28 cellular contexts compared by ENCODE assay signal in genomic region chr9:33110686-33111085, GRCh38. TPM values are rescaled to one million over a fixed set of nuclear protein-coding genes. Genes with fewer than 3 reads are reported as not detected.
A peak's percentile ranks its signal among the peaks of the same experiment; 100 is the strongest.
DNase-seq lines count a peak whose midpoint lies in the region; ATAC-seq lines count a peak whose summit lies in the region.
"Had no signal": no experiment of that assay in that cellular context is flagged by ENCODE, and none has a peak within 500 bp of the region (broad histone marks: within the 10 kb centered on the region; RNA-seq: fewer than 3 reads in every experiment).

No MANE protein-coding gene starts in this region.

- H3K27me3 Mint-ChIP-seq in activated CD8-positive, alpha-beta memory T cell treated with anti-CD3 and anti-CD28 coated beads, Interleukin-2, amount 10 ng/mL, durations not matched to agents 7 days and 5 days, result no peaks in the 10 kb centered on the region
- H3K27me3 Mint-ChIP-seq in CD4-positive, alpha-beta memory T cell, result no peaks in the 10 kb centered on the region
- no peaks in the 10 kb centered on the region for H3K27me3 Mint-ChIP-seq in activated T-helper 17 cell treated with anti-CD3 and anti-CD28 coated beads, Interleukin-2, amount 50 U/mL, for 72 hours
- no peaks in the 10 kb centered on the region for H3K27me3 Mint-ChIP-seq in naive B cell
- H3K27me3 Mint-ChIP-seq: activated CD4-positive, alpha-beta T cell treated with anti-CD3 and anti-CD28 coated beads, Interleukin-2, amount 10 ng/mL, durations not matched to agents 7 days and 5 days; activated naive CD8-positive, alpha-beta T cell treated with anti-CD3 and anti-CD28 coated beads, Interleukin-2, amount 10 ng/mL, durations not matched to agents 7 days and 5 days had no signal

- H3K9me3 Mint-ChIP-seq in activated CD8-positive, alpha-beta memory T cell treated with anti-CD3 and anti-CD28 coated beads, Interleukin-2, amount 10 ng/mL, durations not matched to agents 7 days and 5 days (ENCODE audit: low read depth), result no peaks in the 10 kb centered on the region
- no peaks in the 10 kb centered on the region for H3K9me3 Mint-ChIP-seq in CD4-positive, alpha-beta memory T cell
- no peaks in the 10 kb centered on the region for H3K9me3 Mint-ChIP-seq in activated T-helper 17 cell treated with anti-CD3 and anti-CD28 coated beads, Interleukin-2, amount 50 U/mL, for 72 hours
- H3K9me3 Mint-ChIP-seq in naive B cell, result no peaks in the 10 kb centered on the region
- H3K9me3 Mint-ChIP-seq: activated CD4-positive, alpha-beta T cell treated with anti-CD3 and anti-CD28 coated beads, Interleukin-2, amount 10 ng/mL, durations not matched to agents 7 days and 5 days; activated naive CD8-positive, alpha-beta T cell treated with anti-CD3 and anti-CD28 coated beads, Interleukin-2, amount 10 ng/mL, durations not matched to agents 7 days and 5 days; CD14-positive monocyte had no signal

- no peak overlapping the region for H3K4me3 Mint-ChIP-seq in activated CD8-positive, alpha-beta memory T cell treated with anti-CD3 and anti-CD28 coated beads, Interleukin-2, amount 10 ng/mL, durations not matched to agents 7 days and 5 days
- H3K4me3 Mint-ChIP-seq in CD4-positive, alpha-beta memory T cell, result no peak overlapping the region
- no peak overlapping the region for H3K4me3 Mint-ChIP-seq in activated T-helper 17 cell treated with anti-CD3 and anti-CD28 coated beads, Interleukin-2, amount 50 U/mL, for 72 hours
- no peak overlapping the region for H3K4me3 Mint-ChIP-seq in naive B cell
- H3K4me3 Mint-ChIP-seq: activated CD4-positive, alpha-beta T cell treated with anti-CD3 and anti-CD28 coated beads, Interleukin-2, amount 10 ng/mL, durations not matched to agents 7 days and 5 days; activated naive CD8-positive, alpha-beta T cell treated with anti-CD3 and anti-CD28 coated beads, Interleukin-2, amount 10 ng/mL, durations not matched to agents 7 days and 5 days; CD14-positive monocyte had no signal

- peaks cover 3% of the 10 kb centered on the region for H3K4me1 Mint-ChIP-seq in activated CD8-positive, alpha-beta memory T cell treated with anti-CD3 and anti-CD28 coated beads, Interleukin-2, amount 10 ng/mL, durations not matched to agents 7 days and 5 days
- peaks cover 0 to 8% (median 4%) of the 10 kb centered on the region in 4 donors for H3K4me1 Mint-ChIP-seq in CD4-positive, alpha-beta memory T cell
- peaks cover 8% of the 10 kb centered on the region for H3K4me1 Mint-ChIP-seq in activated T-helper 17 cell treated with anti-CD3 and anti-CD28 coated beads, Interleukin-2, amount 50 U/mL, for 72 hours
- peaks cover 23 to 56% (median 41%) of the 10 kb centered on the region in 3 donors for H3K4me1 Mint-ChIP-seq in naive B cell

- no peak overlapping the region for H3K27ac ChIP-seq in CD4-positive, alpha-beta memory T cell (ENCODE audit: low read depth, low read length)
- H3K27ac ChIP-seq: upper lobe of right lung had no signal

- no peak for ATAC-seq in activated CD8-positive, alpha-beta memory T cell treated with anti-CD3 and anti-CD28 coated beads, Interleukin-2, amount 10 ng/mL, durations not matched to agents 7 days and 5 days
- ATAC-seq in activated T-helper 17 cell treated with anti-CD3 and anti-CD28 coated beads, Interleukin-2, amount 50 U/mL, for 72 hours (replicated peaks), result no peak
- no peak for ATAC-seq in naive B cell (ENCODE audit: low read depth in 2 of 2)
- ATAC-seq: HCT116, left lobe of liver, upper lobe of right lung had no signal

- no peaks in the 10 kb centered on the region for H3K4me1 ChIP-seq in CD4-positive, alpha-beta memory T cell (ENCODE audit: insufficient read depth, low read length)

- peak; percentile 38 for DNase-seq in activated CD8-positive, alpha-beta memory T cell treated with anti-CD3 and anti-CD28 coated beads, Interleukin-2, amount 10 ng/mL, durations not matched to agents 7 days and 5 days
- no peak for DNase-seq in activated CD8-positive, alpha-beta memory T cell treated with anti-CD3 and anti-CD28 coated beads, Interleukin-2, amount 50 U/mL, for 48 hours
- DNase-seq in CD4-positive, alpha-beta memory T cell, result no peak
- DNase-seq in naive B cell (no peak), SIG-M5 treated with dmso at 0.1 percent for 504 hours (lab: John Stamatoyannopoulos, UW; ENCODE audit: unreplicated experiment) (no peak), NAMALWA (ENCODE audit: low spot score) (no peak)
- DNase-seq in activated CD4-positive, alpha-beta T cell treated with anti-CD3 and anti-CD28 coated beads, Interleukin-2, amount 50 U/mL, for 48 hours, result no peak
- DNase-seq: 8988T; activated CD4-positive, alpha-beta T cell treated with anti-CD3 and anti-CD28 coated beads, Interleukin-2, amount 10 ng/mL, durations not matched to agents 7 days and 5 days; activated naive CD8-positive, alpha-beta T cell treated with anti-CD3 and anti-CD28 coated beads, Interleukin-2, amount 10 ng/mL, durations not matched to agents 7 days and 5 days; effector memory CD4-positive, alpha-beta T cell; erythroblast; NCI-H1417; NCI-H2081; NCI-H226; NCI-H526 treated with DMSO at 0.1 percent for 48 hours; NK-92 treated with Interleukin-12 subunit alpha and Interleukin-12 subunit beta, amount 100 ng/mL, for 24 hours; occipital lobe; SIG-M5; stimulated activated CD4-positive, alpha-beta T cell treated with anti-CD3 and anti-CD28 coated beads, Interleukin-4, amount 100 ng/mL, for 4 hours; SW 1271; T1000; upper lobe of right lung had no signal

- no peaks in the 10 kb centered on the region for H3K27me3 ChIP-seq in CD4-positive, alpha-beta memory T cell (ENCODE audit: insufficient read depth, low read length)
- H3K27me3 ChIP-seq: ascending aorta, upper lobe of right lung had no signal

- no peak overlapping the region for H3K4me3 ChIP-seq in CD4-positive, alpha-beta memory T cell (ENCODE audit: low read length in 2 of 2)
- H3K4me3 ChIP-seq: ascending aorta, upper lobe of right lung had no signal

- H3K36me3 ChIP-seq in CD4-positive, alpha-beta memory T cell (ENCODE audit: insufficient read depth, low read length), result peaks cover 42% of the 10 kb centered on the region

- no peak overlapping the region for H3K27ac Mint-ChIP-seq in activated CD8-positive, alpha-beta memory T cell treated with anti-CD3 and anti-CD28 coated beads, Interleukin-2, amount 10 ng/mL, durations not matched to agents 7 days and 5 days
- peak overlapping the region in 6 of 7 donors; percentile 29 to 75 (median 62) for H3K27ac Mint-ChIP-seq in CD4-positive, alpha-beta memory T cell
- H3K27ac Mint-ChIP-seq in activated T-helper 17 cell treated with anti-CD3 and anti-CD28 coated beads, Interleukin-2, amount 50 U/mL, for 72 hours, result peak overlapping the region; percentile 62
- H3K27ac Mint-ChIP-seq in naive B cell, result peak overlapping the region in 4 of 6 donors; percentile 42 to 65 (median 59)
- H3K27ac Mint-ChIP-seq: activated CD4-positive, alpha-beta T cell treated with anti-CD3 and anti-CD28 coated beads, Interleukin-2, amount 10 ng/mL, durations not matched to agents 7 days and 5 days; activated naive CD8-positive, alpha-beta T cell treated with anti-CD3 and anti-CD28 coated beads, Interleukin-2, amount 10 ng/mL, durations not matched to agents 7 days and 5 days had no signal

- CTCF ChIA-PET in activated CD8-positive, alpha-beta memory T cell treated with anti-CD3 and anti-CD28 coated beads, Interleukin-2, amount 10 ng/mL, durations not matched to agents 7 days and 5 days (lab: Charles Lee), result no interaction called here
- CTCF ChIA-PET in CD4-positive, alpha-beta memory T cell (lab: Charles Lee; ENCODE audit: partially characterized antibody), result no interaction called here

- POLR2A ChIA-PET in CD4-positive, alpha-beta memory T cell (lab: Charles Lee; ENCODE audit: partially characterized antibody), result no interaction called here

- H3K9me3 ChIP-seq in CD4-positive, alpha-beta memory T cell (ENCODE audit: control insufficient read depth in 1 of 2, low read length in 2 of 2), result no peaks in the 10 kb centered on the region
- H3K9me3 ChIP-seq: ascending aorta, upper lobe of right lung had no signal

- intact Hi-C loops in CD4-positive, alpha-beta memory T cell (cut with micrococcal nuclease), result no loop called here

- peaks cover 19% of the 10 kb centered on the region for H3K36me3 Mint-ChIP-seq in activated CD8-positive, alpha-beta memory T cell treated with anti-CD3 and anti-CD28 coated beads, Interleukin-2, amount 10 ng/mL, durations not matched to agents 7 days and 5 days
- peaks cover 32 to 53% of the 10 kb centered on the region in 2 donors for H3K36me3 Mint-ChIP-seq in CD4-positive, alpha-beta memory T cell
- peaks cover 67% of the 10 kb centered on the region for H3K36me3 Mint-ChIP-seq in activated T-helper 17 cell treated with anti-CD3 and anti-CD28 coated beads, Interleukin-2, amount 50 U/mL, for 72 hours (ENCODE audit: low read depth)
- peaks cover 17 to 19% of the 10 kb centered on the region in 2 donors for H3K36me3 Mint-ChIP-seq in naive B cell

RNA-seq across cellular contexts. Expression of gene SMU1, which starts 34.2 kb away (rescaled TPM):
- 10 to 100 TPM; 20.0 to 23.0 TPM for total RNA-seq in activated CD8-positive, alpha-beta memory T cell treated with anti-CD3 and anti-CD28 coated beads, Interleukin-2, amount 10 ng/mL, durations not matched to agents 7 days and 5 days
- 10 to 100 TPM; 30.9 to 31.6 TPM for total RNA-seq in CD4-positive, alpha-beta memory T cell
- 10 to 100 TPM; 21.8 to 33.0 TPM for polyA plus RNA-seq in CD4-positive, alpha-beta memory T cell
- 10 to 100 TPM; 24.2 to 30.9 TPM for total RNA-seq in activated T-helper 17 cell treated with anti-CD3 and anti-CD28 coated beads, Interleukin-2, amount 50 U/mL, for 72 hours
- 10 to 100 TPM; 19.6 to 44.5 (median 25.8) TPM for polyA plus RNA-seq in naive B cell (ENCODE audit: low read depth in 6 of 6)

RNA-seq across cellular contexts. Expression of gene B4GALT1, which starts 56.5 kb away (rescaled TPM):
- 10 to 100 TPM; 33.8 to 35.2 TPM for total RNA-seq in activated CD8-positive, alpha-beta memory T cell treated with anti-CD3 and anti-CD28 coated beads, Interleukin-2, amount 10 ng/mL, durations not matched to agents 7 days and 5 days
- 10 to 100 TPM; 54.1 to 56.0 TPM for total RNA-seq in CD4-positive, alpha-beta memory T cell
- polyA plus RNA-seq in CD4-positive, alpha-beta memory T cell, result 10 to 100 TPM; 16.6 to 32.0 TPM
- 10 to 100 TPM; 45.4 to 57.9 TPM for total RNA-seq in activated T-helper 17 cell treated with anti-CD3 and anti-CD28 coated beads, Interleukin-2, amount 50 U/mL, for 72 hours
- 100 to 1,000 TPM in 1 of 6 donors, 10 to 100 TPM in 5; 30.4 to 112 (median 72.8) TPM for polyA plus RNA-seq in naive B cell (ENCODE audit: low read depth in 6 of 6)
